9 cellular contexts compared by ENCODE assay signal in genomic region chr2:949894-950626, GRCh38. TPM values are rescaled to one million over a fixed set of nuclear protein-coding genes. Genes with fewer than 3 reads are reported as not detected.
DNase-seq lines count a peak whose midpoint lies in the region; ATAC-seq and TF ChIP-seq lines count a peak whose summit lies in the region.
"Had no signal": no experiment of that assay in that cellular context is flagged by ENCODE, and none has a peak within 500 bp of the region (broad histone marks: within the 10 kb centered on the region; RNA-seq: fewer than 3 reads in every experiment).

No MANE protein-coding gene starts in this region.

- H3K27me3 ChIP-seq in thoracic aorta (replicated peaks; ENCODE audit: insufficient read depth) = peaks cover 5% of the 10 kb centered on the region

- no peak overlapping the region for H3K27ac ChIP-seq in thoracic aorta

- H3K4me3 ChIP-seq in thoracic aorta = peak overlapping the region; percentile 66

- H3K4me1 ChIP-seq in thoracic aorta (ENCODE audit: control insufficient read depth in 1 of 2, low read depth in 2 of 2) = peaks cover 4 to 13% of the 10 kb centered on the region in 2 donors

- ATAC-seq in activated T-helper 17 cell treated with anti-CD3 and anti-CD28 coated beads, Interleukin-2, amount 50 U/mL, for 72 hours (replicated peaks) = peak; percentile 32
- no peak for ATAC-seq in thoracic aorta (ENCODE audit: insufficient number of reproducible peaks, low FRiP score, low read depth)
- no peak for ATAC-seq in GM21576 (IDR thresholded peaks at IDR 0.05; ENCODE audit: unreplicated experiment)

- H3K36me3 Mint-ChIP-seq in T-helper 2 cell treated with Interferon-gamma antibody and Interleukin-4, amounts not matched to agents 5 μg/mL and 100 μg/mL, for 36 hours (ENCODE audit: low read depth) = no peaks in the 10 kb centered on the region
- peaks cover 5% of the 10 kb centered on the region for H3K36me3 Mint-ChIP-seq in activated T-helper 17 cell treated with anti-CD3 and anti-CD28 coated beads, Interleukin-2, amount 50 U/mL, for 72 hours (ENCODE audit: low read depth)

- H3K9me3 ChIP-seq in thoracic aorta = no peaks in the 10 kb centered on the region

- no peaks in the 10 kb centered on the region for H3K36me3 ChIP-seq in thoracic aorta

- peaks cover 56% of the 10 kb centered on the region for H3K27me3 Mint-ChIP-seq in T-helper 2 cell treated with Interferon-gamma antibody and Interleukin-4, amounts not matched to agents 5 μg/mL and 100 μg/mL, for 36 hours (ENCODE audit: low read depth)
- H3K27me3 Mint-ChIP-seq in activated T-helper 17 cell treated with anti-CD3 and anti-CD28 coated beads, Interleukin-2, amount 50 U/mL, for 72 hours = peaks cover 18% of the 10 kb centered on the region

- no peak for TF ChIP-seq CTCF in thoracic aorta (IDR thresholded peaks at IDR 0.05)

- no peak overlapping the region for H3K27ac Mint-ChIP-seq in T-helper 2 cell treated with Interferon-gamma antibody and Interleukin-4, amounts not matched to agents 5 μg/mL and 100 μg/mL, for 36 hours
- H3K27ac Mint-ChIP-seq in activated T-helper 17 cell treated with anti-CD3 and anti-CD28 coated beads, Interleukin-2, amount 50 U/mL, for 72 hours = no peak overlapping the region

- no peak for DNase-seq in T-helper 2 cell treated with Interferon-gamma antibody and Interleukin-4, amounts not matched to agents 5 μg/mL and 100 μg/mL, for 36 hours (ENCODE audit: low spot score)
- DNase-seq in T-helper 2 cell = no peak
- peak; percentile 52 for DNase-seq in iPS-NIHi7 (ENCODE audit: extremely low spot score)
- no peak for DNase-seq in thoracic aorta (ENCODE audit: low spot score)
- DNase-seq in NCI-H146 (lab: John Stamatoyannopoulos, UW) = no peak
- DNase-seq in ecto neural progenitor cell (ENCODE audit: low spot score) = no peak

- peak overlapping the region; percentile 59 for H3K4me3 Mint-ChIP-seq in T-helper 2 cell treated with Interferon-gamma antibody and Interleukin-4, amounts not matched to agents 5 μg/mL and 100 μg/mL, for 36 hours
- H3K4me3 Mint-ChIP-seq in activated T-helper 17 cell treated with anti-CD3 and anti-CD28 coated beads, Interleukin-2, amount 50 U/mL, for 72 hours = peak overlapping the region; percentile 71

- H3K4me1 Mint-ChIP-seq in T-helper 2 cell treated with Interferon-gamma antibody and Interleukin-4, amounts not matched to agents 5 μg/mL and 100 μg/mL, for 36 hours (ENCODE audit: low read depth) = peaks cover 12% of the 10 kb centered on the region
- H3K4me1 Mint-ChIP-seq in activated T-helper 17 cell treated with anti-CD3 and anti-CD28 coated beads, Interleukin-2, amount 50 U/mL, for 72 hours = peaks cover 18% of the 10 kb centered on the region

- H3K9me3 Mint-ChIP-seq in T-helper 2 cell treated with Interferon-gamma antibody and Interleukin-4, amounts not matched to agents 5 μg/mL and 100 μg/mL, for 36 hours = no peaks in the 10 kb centered on the region
- H3K9me3 Mint-ChIP-seq in activated T-helper 17 cell treated with anti-CD3 and anti-CD28 coated beads, Interleukin-2, amount 50 U/mL, for 72 hours = no peaks in the 10 kb centered on the region

RNA-seq across cellular contexts. Expression of gene SNTG2, which starts 0.6 kb away (rescaled TPM):
- under 1 TPM; 0.17 to 0.50 TPM for total RNA-seq in activated T-helper 17 cell treated with anti-CD3 and anti-CD28 coated beads, Interleukin-2, amount 50 U/mL, for 72 hours
- total RNA-seq in thoracic aorta = 10 to 100 TPM in 1 of 2 donors, 1 to 10 TPM in 1; 8.9 to 18.6 TPM
- total RNA-seq: Daoy had no signal

Comparison
In these comparisons a context has a peak if more than half of its experiments do, and no peak if none do; other contexts are left out.
1. RNA of gene SNTG2, which starts 0.6 kb away (total RNA-seq): 8.9 to 18.6 TPM in thoracic aorta; 0.17 to 0.50 TPM in activated T-helper 17 cell treated with anti-CD3 and anti-CD28 coated beads, Interleukin-2, amount 50 U/mL, for 72 hours; every median in the first group is over 4 times any median in the second.